In genomic region chr2:132559921-132560320, GRCh38 we compare ENCODE assay signal across 5 cellular contexts.
"Had no signal": no experiment of that assay in that cellular context is flagged by ENCODE, and none has a peak within 500 bp of the region (broad histone marks: within the 10 kb centered on the region; RNA-seq: fewer than 3 reads in every experiment).

No MANE protein-coding gene starts in this region.

- H3K27ac ChIP-seq: HL-60 had no signal

- H2AFZ ChIP-seq: GM23338 had no signal

- H3K9me3 Mint-ChIP-seq: GM23338, H9, IgD-negative memory B cell had no signal

- H3K27ac Mint-ChIP-seq: GM23338, H9, IgD-negative memory B cell had no signal

- H3K4me3 Mint-ChIP-seq: GM23338, H9, IgD-negative memory B cell had no signal

- DNase-seq: H9, HCEC 1CT had no signal

- H3K4me2 ChIP-seq: GM23338 had no signal

- H3K4me3 ChIP-seq: GM23338 had no signal

- H3K36me3 Mint-ChIP-seq: IgD-negative memory B cell had no signal
